8 cellular contexts compared by ENCODE assay signal in genomic region chr1:151399890-151400235, GRCh38. TPM values are rescaled to one million over a fixed set of nuclear protein-coding genes. Genes with fewer than 3 reads are reported as not detected.
DNase-seq lines count a peak whose midpoint lies in the region; ATAC-seq and TF ChIP-seq lines count a peak whose summit lies in the region.

No MANE protein-coding gene starts in this region.

- H3K4me2 ChIP-seq in GM23338 = peak overlapping the region; percentile 94

- POLR2A ChIA-PET in T-cell (lab: Charles Lee) = interaction anchor here (0.6 to 1.3 kb wide), 4 partner anchors 72 to 379 kb away, joined by 3 to 8 read pairs (median 5); partner anchors contain the start of gene PI4KB (in 1 of the 2)

- H3K27me3 Mint-ChIP-seq in GM23338 (ENCODE audit: insufficient read depth, low read depth, poor library complexity) (peaks cover 16% of the 10 kb centered on the region), T-cell (no peaks in the 10 kb centered on the region), endodermal cell (ENCODE audit: insufficient read depth) (no peaks in the 10 kb centered on the region)

- no peak for DNase-seq in AG09309 (ENCODE audit: low read depth)
- DNase-seq in GM23338 (ENCODE audit: low spot score) = peak; percentile 65
- DNase-seq in T-cell = peak in 7 of 34 experiments; percentile 2 to 22 (median 6)
- peak; percentile 68 for DNase-seq in endodermal cell
- no peak for DNase-seq in upper lobe of left lung
- no peak for DNase-seq in T1000 (lab: John Stamatoyannopoulos, UW)
- no peak for DNase-seq in NOMO-1 (lab: John Stamatoyannopoulos, UW; ENCODE audit: unreplicated experiment in 2 of 2)

- peaks cover 38% of the 10 kb centered on the region for H3F3A ChIP-seq in GM23338 (replicated peaks; ENCODE audit: low read depth)

- peak overlapping the region; percentile 95 for H3K9ac ChIP-seq in endodermal cell (ENCODE audit: extremely low read depth, low read length, poor library complexity, severe bottlenecking)
- peak overlapping the region; percentile 82 to 88 for H3K9ac ChIP-seq in mucosa of rectum (ENCODE audit: low read depth in 1 of 2, low read length in 2 of 2)

- no peaks in the 10 kb centered on the region for H3K9me2 ChIP-seq in GM23338 (ENCODE audit: insufficient read depth)

- H3K9me3 ChIP-seq in endodermal cell (ENCODE audit: control insufficient read depth, low read length) = no peaks in the 10 kb centered on the region
- no peaks in the 10 kb centered on the region for H3K9me3 ChIP-seq in mucosa of rectum (ENCODE audit: control insufficient read depth in 2 of 2, low read length in 2 of 2)
- H3K9me3 ChIP-seq in upper lobe of left lung = no peaks in the 10 kb centered on the region

- H3K79me2 ChIP-seq in GM23338 (replicated peaks; ENCODE audit: insufficient read depth) = peaks cover 20% of the 10 kb centered on the region

- no peaks in the 10 kb centered on the region for H3K27me3 ChIP-seq in GM23338 (ENCODE audit: insufficient read depth)
- no peaks in the 10 kb centered on the region for H3K27me3 ChIP-seq in endodermal cell (ENCODE audit: control insufficient read depth, insufficient read depth, low read length, poor library complexity, severe bottlenecking)
- no peaks in the 10 kb centered on the region for H3K27me3 ChIP-seq in mucosa of rectum (ENCODE audit: control insufficient read depth in 2 of 2, insufficient read depth in 2 of 2, low read length in 2 of 2)
- H3K27me3 ChIP-seq in upper lobe of left lung = no peaks in the 10 kb centered on the region

- H3K4me3 ChIP-seq in AG09309 (ENCODE audit: control insufficient read depth, low read depth, low read length) (peak overlapping the region; percentile 97), GM23338 (peak overlapping the region; percentile 71), endodermal cell (ENCODE audit: low read length) (peak overlapping the region; percentile 96), mucosa of rectum (ENCODE audit: low read length in 2 of 2) (peak overlapping the region; percentile 80 to 81), upper lobe of left lung (peak overlapping the region; percentile 70 to 98 (median 83))

- H3K36me3 Mint-ChIP-seq in GM23338 (ENCODE audit: low read depth) = peaks cover 38% of the 10 kb centered on the region
- H3K36me3 Mint-ChIP-seq in T-cell = peaks cover 36% of the 10 kb centered on the region
- H3K36me3 Mint-ChIP-seq in endodermal cell (ENCODE audit: low read depth) = peaks cover 38% of the 10 kb centered on the region

- no peak for TF ChIP-seq POLR2A in upper lobe of left lung (IDR thresholded peaks at IDR 0.05)

- H3K27ac ChIP-seq in GM23338 (ENCODE audit: low read depth) (peak overlapping the region; percentile 77), endodermal cell (ENCODE audit: low read depth, low read length) (peak overlapping the region; percentile 91), mucosa of rectum (ENCODE audit: low read depth in 2 of 2, low read length in 2 of 2) (peak overlapping the region; percentile 67 to 81), upper lobe of left lung (peak overlapping the region; percentile 88 to 95 (median 94))

- H3K4me1 Mint-ChIP-seq in GM23338 (peaks cover 5% of the 10 kb centered on the region), T-cell (peaks cover 28 to 32% (median 32%) of the 10 kb centered on the region in 3 donors), endodermal cell (peaks cover 11% of the 10 kb centered on the region)

- H3K36me3 ChIP-seq in GM23338 (ENCODE audit: insufficient read depth) (peaks cover 28% of the 10 kb centered on the region), endodermal cell (ENCODE audit: control insufficient read depth, insufficient read depth, low read length) (peaks cover 41% of the 10 kb centered on the region), mucosa of rectum (ENCODE audit: control insufficient read depth in 2 of 2, insufficient read depth in 2 of 2, low read length in 2 of 2) (peaks cover 31 to 34% of the 10 kb centered on the region in 2 donors), upper lobe of left lung (peaks cover 12 to 43% (median 30%) of the 10 kb centered on the region in 4 donors)

- no peak overlapping the region for H2AFZ ChIP-seq in GM23338

- peaks cover 35% of the 10 kb centered on the region for H4K20me1 ChIP-seq in GM23338 (replicated peaks; ENCODE audit: insufficient read depth)

- H3K9me3 Mint-ChIP-seq in GM23338 (no peaks in the 10 kb centered on the region), T-cell (no peaks in the 10 kb centered on the region), endodermal cell (no peaks in the 10 kb centered on the region)

- no peak for TF ChIP-seq EP300 in upper lobe of left lung (IDR thresholded peaks at IDR 0.05)

- H3K4me3 Mint-ChIP-seq in GM23338 (peak overlapping the region; percentile 93), T-cell (peak overlapping the region; percentile 89 to 100 (median 97)), endodermal cell (peak overlapping the region; percentile 98)

- ATAC-seq in GM23338 (peak; percentile 70), T-cell (replicated peaks in 1 of 4) (peak; percentile 7 to 29 (median 18)), upper lobe of left lung (ENCODE audit: low FRiP score in 2 of 2) (peak; percentile 36 to 41)

- H3K27ac Mint-ChIP-seq in GM23338 = peak overlapping the region; percentile 97
- peak overlapping the region; percentile 95 to 98 for H3K27ac Mint-ChIP-seq in T-cell
- H3K27ac Mint-ChIP-seq in endodermal cell = peak overlapping the region; percentile 99

- CTCF ChIA-PET in T-cell (lab: Charles Lee) = interaction anchor here in 1 of 2 donors (1.0 to 1.7 kb wide), 4 partner anchors 55 to 118 kb away, joined by 3 to 5 read pairs (median 4); partner anchors contain the start of gene PI4KB

- 1% methylated on average over 16 to 19 of the region's 19 CpGs for WGBS in endodermal cell (ENCODE audit: insufficient coverage in 1 of 2, insufficient read length in 1 of 2), 2 experiments
- 0% methylated on average over 6 to 19 of the region's 19 CpGs for WGBS in upper lobe of left lung, 2 donors

- H3K4me1 ChIP-seq in GM23338 (ENCODE audit: insufficient read depth) = peaks cover 5% of the 10 kb centered on the region
- peaks cover 6% of the 10 kb centered on the region for H3K4me1 ChIP-seq in endodermal cell (ENCODE audit: control insufficient read depth, insufficient read depth, low read length)
- H3K4me1 ChIP-seq in mucosa of rectum (ENCODE audit: control insufficient read depth in 2 of 2, insufficient read depth in 2 of 2, low read length in 2 of 2) = peaks cover 8 to 9% of the 10 kb centered on the region in 2 donors
- peaks cover 10 to 22% (median 15%) of the 10 kb centered on the region in 4 donors for H3K4me1 ChIP-seq in upper lobe of left lung

- TF ChIP-seq CTCF in AG09309 (IDR thresholded peaks at IDR 0.05; ENCODE audit: control insufficient read depth, insufficient read depth, low read depth, low read length, missing control alignments) (no peak), GM23338 (conservative IDR thresholded peaks at IDR 0.05; ENCODE audit: low read depth in 2 of 2) (no peak), endodermal cell (conservative IDR thresholded peaks at IDR 0.05) (no peak), upper lobe of left lung (IDR thresholded peaks at IDR 0.05) (no peak)

RNA-seq across cellular contexts. Expression of gene PSMB4, which starts 0.5 kb away (rescaled TPM):
- 348 and 352 TPM in 2 replicates for total RNA-seq in GM23338 (2014; rRNA removed; shearing (Covaris generic))
- polyA plus RNA-seq in GM23338 (2016; fragmentation: Nextera tagmentation; extraction: Ambion mirVana) = 417 and 443 TPM in 2 replicates
- 100 to 1,000 TPM; 221 to 283 (median 232) TPM for total RNA-seq in T-cell
- 100 to 1,000 TPM; 327 to 333 TPM for total RNA-seq in endodermal cell
- polyA plus RNA-seq in endodermal cell (2013, experiment 1 of 2) = 278 TPM
- 254 TPM for polyA plus RNA-seq in endodermal cell (2013, experiment 2 of 2)
- total RNA-seq in upper lobe of left lung = 100 to 1,000 TPM; 127 to 216 (median 179) TPM

RNA-seq across cellular contexts. Expression of gene SELENBP1, which starts 27.4 kb away (rescaled TPM):
- 13.4 and 14.5 TPM in 2 replicates for total RNA-seq in GM23338 (2014; rRNA removed; shearing (Covaris generic))
- polyA plus RNA-seq in GM23338 (2016; fragmentation: Nextera tagmentation; extraction: Ambion mirVana) = 10.7 and 12.3 TPM in 2 replicates
- total RNA-seq in T-cell = 1 to 10 TPM in 1 of 5 donors, under 1 TPM in 2, not detected in 2; 0.72 to 1.2 (median 0.93) TPM
- total RNA-seq in endodermal cell = 10 to 100 TPM; 35.4 to 39.2 TPM
- 40.1 TPM for polyA plus RNA-seq in endodermal cell (2013, experiment 1 of 2)
- 37.3 TPM for polyA plus RNA-seq in endodermal cell (2013, experiment 2 of 2)
- 100 to 1,000 TPM; 241 to 804 (median 431) TPM for total RNA-seq in upper lobe of left lung

RNA-seq across cellular contexts. Expression of gene RFX5, which starts 52.8 kb away (rescaled TPM):
- total RNA-seq in GM23338 (2014; rRNA removed; shearing (Covaris generic)) = 44.5 and 48.5 TPM in 2 replicates
- 13.0 and 13.3 TPM in 2 replicates for polyA plus RNA-seq in GM23338 (2016; fragmentation: Nextera tagmentation; extraction: Ambion mirVana)
- total RNA-seq in T-cell (10 to 100 TPM; 50.3 to 79.8 (median 70.2) TPM), endodermal cell (10 to 100 TPM; 57.7 to 72.1 TPM), upper lobe of left lung (10 to 100 TPM; 31.5 to 55.5 (median 43.2) TPM)
- 66.0 TPM for polyA plus RNA-seq in endodermal cell (2013, experiment 1 of 2)
- polyA plus RNA-seq in endodermal cell (2013, experiment 2 of 2) = 64.5 TPM

RNA-seq across cellular contexts. Expression of gene POGZ, which starts 59.4 kb away (rescaled TPM):
- total RNA-seq in GM23338 (2014; rRNA removed; shearing (Covaris generic)) = 65.1 and 72.5 TPM in 2 replicates
- polyA plus RNA-seq in GM23338 (2016; fragmentation: Nextera tagmentation; extraction: Ambion mirVana) = 34.7 and 47.0 TPM in 2 replicates
- total RNA-seq in T-cell (100 to 1,000 TPM in 2 of 5 donors, 10 to 100 TPM in 3; 93.8 to 133 (median 96.7) TPM), endodermal cell (100 to 1,000 TPM; 138 to 165 TPM), upper lobe of left lung (100 to 1,000 TPM in 1 of 6 donors, 10 to 100 TPM in 5; 34.2 to 148 (median 67.9) TPM)
- polyA plus RNA-seq in endodermal cell (2013, experiment 1 of 2) = 81.3 TPM
- 75.7 TPM for polyA plus RNA-seq in endodermal cell (2013, experiment 2 of 2)

Comparison
In these comparisons a context has a peak if more than half of its experiments do, and no peak if none do; other contexts are left out.
1. DNase-seq: peak in GM23338 (single experiment) and endodermal cell (single experiment); none in AG09309 (single experiment), upper lobe of left lung (0 of 2), T1000 (single experiment) and NOMO-1 (0 of 2).
2. ATAC-seq: peak in every context shown above with its lines; median percentile 70 in GM23338; 38 in upper lobe of left lung; 18 in T-cell.
3. RNA of gene SELENBP1, which starts 27.4 kb away (total RNA-seq): 241 to 804 TPM in upper lobe of left lung; 35.4 to 39.2 TPM in endodermal cell, 13.4 to 14.5 TPM in GM23338 and 0.72 to 1.2 TPM in T-cell; every median in the first group is over 4 times any median in the second.
4. Peak in every context shown above with its lines, with median percentiles within 50 percentile points of each other: H3K4me3 ChIP-seq, H3K27ac ChIP-seq, H3K27ac Mint-ChIP-seq and H3K4me3 Mint-ChIP-seq.